18 cellular contexts compared by ENCODE assay signal in the genomic region with DNA sequence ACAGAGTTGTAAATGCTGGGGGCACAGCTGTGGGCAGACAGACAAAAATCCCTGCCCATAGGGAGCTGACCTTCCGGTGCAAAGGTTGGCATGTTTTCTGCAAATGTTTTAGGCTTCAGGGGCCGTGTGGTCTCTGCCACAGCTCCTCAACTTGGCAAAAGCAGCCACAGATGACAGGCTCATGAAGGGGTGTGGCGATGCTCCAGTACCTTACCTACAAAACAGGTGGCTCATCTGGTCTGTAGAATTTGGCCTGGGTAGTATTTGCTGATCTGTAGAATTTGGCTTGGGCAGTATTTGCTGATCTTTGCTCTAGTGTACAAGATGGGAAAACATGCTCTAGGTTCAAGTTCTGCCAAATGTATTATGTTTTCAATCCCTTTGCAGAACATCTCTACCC.
"Had no signal": no experiment of that assay in that cellular context is flagged by ENCODE, and none has a peak within 500 bp of the region (broad histone marks: within the 10 kb centered on the region; RNA-seq: fewer than 3 reads in every experiment).

No MANE protein-coding gene starts in this region.

- H3K4me3 Mint-ChIP-seq: activated T-cell treated with anti-CD3 and anti-CD28 coated beads, Interleukin-2, amount 50 U/mL, for 24 hours; neural crest cell; stimulated activated effector memory CD8-positive, alpha-beta T cell treated with anti-CD3 and anti-CD28 coated beads, Interleukin-12 subunit alpha, Interleukin-12 subunit beta, amount 100 ng/mL, for 72 hours had no signal

- H3K9me3 ChIP-seq: lower lobe of right lung, sigmoid colon, thyroid gland, vagina had no signal

- ATAC-seq: activated naive CD4-positive, alpha-beta T cell treated with anti-CD3 and anti-CD28 coated beads, Interleukin-2, amount 50 U/mL, for 72 hours; lower lobe of right lung; stimulated activated effector memory CD8-positive, alpha-beta T cell treated with anti-CD3 and anti-CD28 coated beads, Interleukin-12 subunit alpha, Interleukin-12 subunit beta, amount 100 ng/mL, for 72 hours had no signal

- H3K27ac Mint-ChIP-seq: activated naive CD4-positive, alpha-beta T cell treated with anti-CD3 and anti-CD28 coated beads, Interleukin-2, amount 50 U/mL, for 72 hours; activated T-cell treated with anti-CD3 and anti-CD28 coated beads, Interleukin-2, amount 50 U/mL, for 24 hours; stimulated activated effector memory CD8-positive, alpha-beta T cell treated with anti-CD3 and anti-CD28 coated beads, Interleukin-12 subunit alpha, Interleukin-12 subunit beta, amount 100 ng/mL, for 72 hours had no signal

- H3K27me3 ChIP-seq: sigmoid colon, thyroid gland, vagina had no signal

- DNase-seq: activated CD4-positive, CD25-positive, alpha-beta regulatory T cell treated with anti-CD3 and anti-CD28 coated beads, Interleukin-2, amount 50 U/mL, for 72 hours; activated gamma-delta T cell; activated T-cell treated with anti-CD3 and anti-CD28 coated beads, Interleukin-2, amount 50 U/mL, for 24 hours; caudate nucleus; foreskin fibroblast; hypothalamus; lower lobe of right lung; midbrain; sigmoid colon; stimulated activated CD4-positive, alpha-beta T cell treated with anti-CD3 and anti-CD28 coated beads, Interleukin-12 subunit alpha, Interleukin-12 subunit beta, amount 100 ng/mL, for 4 hours; T-helper 1 cell; T1000; thyroid gland had no signal

- H3K27me3 Mint-ChIP-seq: activated T-cell treated with anti-CD3 and anti-CD28 coated beads, Interleukin-2, amount 50 U/mL, for 24 hours had no signal

- H3K4me3 ChIP-seq: coronary artery, lower lobe of right lung, sigmoid colon, thyroid gland, vagina had no signal

- H3K27ac ChIP-seq: coronary artery, lower lobe of right lung, sigmoid colon, thyroid gland, vagina had no signal

- H3K9me3 Mint-ChIP-seq: activated naive CD4-positive, alpha-beta T cell treated with anti-CD3 and anti-CD28 coated beads, Interleukin-2, amount 50 U/mL, for 72 hours; activated T-cell treated with anti-CD3 and anti-CD28 coated beads, Interleukin-2, amount 50 U/mL, for 24 hours; neural crest cell; stimulated activated effector memory CD8-positive, alpha-beta T cell treated with anti-CD3 and anti-CD28 coated beads, Interleukin-12 subunit alpha, Interleukin-12 subunit beta, amount 100 ng/mL, for 72 hours had no signal

- H3K4me1 Mint-ChIP-seq: neural crest cell; stimulated activated effector memory CD8-positive, alpha-beta T cell treated with anti-CD3 and anti-CD28 coated beads, Interleukin-12 subunit alpha, Interleukin-12 subunit beta, amount 100 ng/mL, for 72 hours had no signal

- H3K36me3 Mint-ChIP-seq: activated naive CD4-positive, alpha-beta T cell treated with anti-CD3 and anti-CD28 coated beads, Interleukin-2, amount 50 U/mL, for 72 hours; stimulated activated effector memory CD8-positive, alpha-beta T cell treated with anti-CD3 and anti-CD28 coated beads, Interleukin-12 subunit alpha, Interleukin-12 subunit beta, amount 100 ng/mL, for 72 hours had no signal

- H3K36me3 ChIP-seq: lower lobe of right lung, sigmoid colon, thyroid gland, vagina had no signal
